In genomic region chr5:162824360-162824759, GRCh38 we compare ENCODE assay signal across 20 cellular contexts.
DNase-seq lines count a peak whose midpoint lies in the region; ATAC-seq and TF ChIP-seq lines count a peak whose summit lies in the region.
"Had no signal": no experiment of that assay in that cellular context is flagged by ENCODE, and none has a peak within 500 bp of the region (broad histone marks: within the 10 kb centered on the region; RNA-seq: fewer than 3 reads in every experiment).

No MANE protein-coding gene starts in this region.

- H3K4me2 ChIP-seq in DOHH2 (ENCODE audit: low read length) = peak overlapping the region; percentile 44
- H3K4me2 ChIP-seq: A549 had no signal

- H3K27me3 Mint-ChIP-seq in effector memory CD8-positive, alpha-beta T cell = no peaks in the 10 kb centered on the region
- H3K27me3 Mint-ChIP-seq: CD4-positive, alpha-beta T cell; stimulated activated naive CD8-positive, alpha-beta T cell treated with anti-CD3 and anti-CD28 coated beads, Interleukin-15, Interleukin-2, amounts not matched to agents 100 ng/mL and 50 ng/mL, for 24 hours; T-helper 17 cell had no signal

- no peaks in the 10 kb centered on the region for H4K20me1 ChIP-seq in DOHH2 (ENCODE audit: control insufficient read depth, insufficient read depth, low read depth, low read length)

- H3K27ac ChIP-seq in DOHH2 (ENCODE audit: low read depth, low read length) (peak overlapping the region; percentile 65), aorta (ENCODE audit: low read depth in 1 of 2, low read length in 2 of 2) (no peak overlapping the region)
- H3K27ac ChIP-seq: A549, HL-60, RWPE1 had no signal

- peaks cover 5% of the 10 kb centered on the region; the same call in 1 of the 2 replicates for H3K9me3 ChIP-seq in DOHH2 (ENCODE audit: control insufficient read depth, insufficient read depth, low read length)
- H3K9me3 ChIP-seq in aorta (ENCODE audit: control insufficient read depth, low read length) = no peaks in the 10 kb centered on the region

- H3K36me3 Mint-ChIP-seq in effector memory CD8-positive, alpha-beta T cell (ENCODE audit: insufficient read depth) = no peaks in the 10 kb centered on the region

- DNase-seq in occipital lobe (lab: John Stamatoyannopoulos, UW) = no peak
- DNase-seq in aorta = no peak
- DNase-seq in effector memory CD8-positive, alpha-beta T cell = no peak
- no peak for DNase-seq in mucosa of gallbladder (ENCODE audit: low spot score)
- DNase-seq: CD4-positive, alpha-beta T cell; cerebellar nuclear complex; glutamatergic neuron; GOT3; NCI-H187 treated with DMSO at 0.1 percent for 48 hours; NCI-H526; small intestine; T-helper 17 cell had no signal

- no peaks in the 10 kb centered on the region for H3K4me1 Mint-ChIP-seq in effector memory CD8-positive, alpha-beta T cell (ENCODE audit: low read depth in 2 of 2)
- H3K4me1 Mint-ChIP-seq: T-helper 17 cell had no signal

- H3K27me3 ChIP-seq in DOHH2 (ENCODE audit: control insufficient read depth, low read length) = no peaks in the 10 kb centered on the region
- H3K27me3 ChIP-seq in aorta (ENCODE audit: control insufficient read depth in 1 of 2, insufficient read depth in 2 of 2, low read length in 1 of 2) = no peaks in the 10 kb centered on the region

- intact Hi-C loops in aorta (cut with DNase I) = no loop called here

- H3K36me3 ChIP-seq in DOHH2 (ENCODE audit: control insufficient read depth, low read length) (no peaks in the 10 kb centered on the region), aorta (ENCODE audit: control insufficient read depth in 1 of 2, insufficient read depth in 2 of 2, low read length in 1 of 2) (no peaks in the 10 kb centered on the region)

- H3K9me2 ChIP-seq in DOHH2 (replicated peaks; ENCODE audit: control insufficient read depth, low read length) = no peaks in the 10 kb centered on the region

- TF ChIP-seq CTCF in DOHH2 (IDR thresholded peaks at IDR 0.05; ENCODE audit: low read depth, low read length, poor library complexity, severe bottlenecking) = no peak

- peaks cover 5% of the 10 kb centered on the region; the same call in 1 of the 2 replicates for H3F3A ChIP-seq in DOHH2 (ENCODE audit: control insufficient read depth, insufficient read depth)

- WGBS in aorta, 2 donors = 70 to 79% methylated on average over 2 of the region's 2 CpGs

- H3K4me1 ChIP-seq in DOHH2 (ENCODE audit: control insufficient read depth, low read length) = peaks cover 31% of the 10 kb centered on the region
- H3K4me1 ChIP-seq in aorta (ENCODE audit: control insufficient read depth in 1 of 2, insufficient read depth in 2 of 2, low read length in 2 of 2) = no peaks in the 10 kb centered on the region
- H3K4me1 ChIP-seq: A549 had no signal

- no peaks in the 10 kb centered on the region for H3K79me2 ChIP-seq in DOHH2 (ENCODE audit: control insufficient read depth, low read length)

- H3K4me3 ChIP-seq in DOHH2 (ENCODE audit: low read length) (peak overlapping the region; percentile 23; the same call in 1 of the 2 replicates), aorta (ENCODE audit: low read length in 2 of 2) (no peak overlapping the region)
- H3K4me3 ChIP-seq: A549 had no signal

- H3K27ac Mint-ChIP-seq in effector memory CD8-positive, alpha-beta T cell = no peak overlapping the region
- H3K27ac Mint-ChIP-seq: CD4-positive, alpha-beta T cell; stimulated activated naive CD8-positive, alpha-beta T cell treated with anti-CD3 and anti-CD28 coated beads, Interleukin-15, Interleukin-2, amounts not matched to agents 100 ng/mL and 50 ng/mL, for 24 hours; T-helper 17 cell had no signal

- H3K4me3 Mint-ChIP-seq in effector memory CD8-positive, alpha-beta T cell = no peak overlapping the region
- H3K4me3 Mint-ChIP-seq: CD4-positive, alpha-beta T cell; stimulated activated naive CD8-positive, alpha-beta T cell treated with anti-CD3 and anti-CD28 coated beads, Interleukin-15, Interleukin-2, amounts not matched to agents 100 ng/mL and 50 ng/mL, for 24 hours; T-helper 17 cell had no signal

- peaks cover 5 to 7% of the 10 kb centered on the region in 2 donors for H3K9me3 Mint-ChIP-seq in effector memory CD8-positive, alpha-beta T cell

- ATAC-seq in GM19351 (IDR thresholded peaks at IDR 0.05; ENCODE audit: unreplicated experiment) (peak; percentile 74), HG02678 (IDR thresholded peaks at IDR 0.05; ENCODE audit: unreplicated experiment) (peak; percentile 82), HG03378 (IDR thresholded peaks at IDR 0.05; ENCODE audit: unreplicated experiment) (peak; percentile 91), aorta (ENCODE audit: low FRiP score) (no peak)
- ATAC-seq in effector memory CD8-positive, alpha-beta T cell (replicated peaks) = no peak
- ATAC-seq: A549, T-helper 17 cell had no signal

Comparison
In these comparisons a context has a peak if more than half of its experiments do, and no peak if none do; other contexts are left out.
1. ATAC-seq: peak in GM19351 (single experiment), HG02678 (single experiment) and HG03378 (single experiment); none in aorta (single experiment) and effector memory CD8-positive, alpha-beta T cell (single experiment).